Comparison of ENCODE assay signal across 23 cellular contexts in genomic region chr4:113495790-113496189, GRCh38.
"Had no signal": no experiment of that assay in that cellular context is flagged by ENCODE, and none has a peak within 500 bp of the region (broad histone marks: within the 10 kb centered on the region; RNA-seq: fewer than 3 reads in every experiment).

No MANE protein-coding gene starts in this region.

- H3K4me1 Mint-ChIP-seq: stimulated activated effector memory CD8-positive, alpha-beta T cell treated with anti-CD3 and anti-CD28 coated beads, Interleukin-12 subunit alpha, Interleukin-12 subunit beta, amount 100 ng/mL, for 72 hours had no signal

- H3K9me3 ChIP-seq: colonic mucosa, left lung, pancreas, right lobe of liver, suprapubic skin, thyroid gland, upper lobe of left lung, vagina had no signal

- H3K4me3 ChIP-seq: colonic mucosa, heart right ventricle, left lung, lung, pancreas, right lobe of liver, suprapubic skin, thyroid gland, upper lobe of left lung, vagina had no signal

- H3K27me3 Mint-ChIP-seq: natural killer cell treated with Interleukin-12 subunit alpha and Interleukin-12 subunit beta and Interleukin-15 and Interleukin-18, amount 100 ng/mL, for 72 hours; progenitor cell of endocrine pancreas had no signal

- H3K27me3 ChIP-seq: colonic mucosa, heart right ventricle, left lung, pancreas, right lobe of liver, suprapubic skin, thyroid gland, upper lobe of left lung, vagina had no signal

- H3K9me3 Mint-ChIP-seq: natural killer cell treated with Interleukin-12 subunit alpha and Interleukin-12 subunit beta and Interleukin-15 and Interleukin-18, amount 100 ng/mL, for 72 hours; stimulated activated effector memory CD8-positive, alpha-beta T cell treated with anti-CD3 and anti-CD28 coated beads, Interleukin-12 subunit alpha, Interleukin-12 subunit beta, amount 100 ng/mL, for 72 hours had no signal

- H3K27ac ChIP-seq: colonic mucosa, left lung, pancreas, right lobe of liver, suprapubic skin, thyroid gland, upper lobe of left lung, vagina had no signal

- ATAC-seq: left lung; natural killer cell treated with Interleukin-12 subunit alpha and Interleukin-12 subunit beta and Interleukin-15 and Interleukin-18, amount 100 ng/mL, for 72 hours; pancreas; right lobe of liver; stimulated activated effector memory CD8-positive, alpha-beta T cell treated with anti-CD3 and anti-CD28 coated beads, Interleukin-12 subunit alpha, Interleukin-12 subunit beta, amount 100 ng/mL, for 72 hours; stimulated activated naive CD8-positive, alpha-beta T cell treated with anti-CD3 and anti-CD28 coated beads, Interleukin-15, Interleukin-2, amounts not matched to agents 100 U/mL and 50 U/mL, for 24 hours had no signal

- FAIRE-seq: islet of Langerhans, pancreas had no signal

- H3K36me3 ChIP-seq: colonic mucosa, pancreas, right lobe of liver, thyroid gland had no signal

- H3K4me1 ChIP-seq: colonic mucosa, left lung, suprapubic skin, thyroid gland, upper lobe of left lung, vagina had no signal

- H3K27ac Mint-ChIP-seq: natural killer cell treated with Interleukin-12 subunit alpha and Interleukin-12 subunit beta and Interleukin-15 and Interleukin-18, amount 100 ng/mL, for 72 hours; stimulated activated effector memory CD8-positive, alpha-beta T cell treated with anti-CD3 and anti-CD28 coated beads, Interleukin-12 subunit alpha, Interleukin-12 subunit beta, amount 100 ng/mL, for 72 hours had no signal

- DNase-seq: colonic mucosa; dermis blood vessel endothelial cell; foreskin melanocyte; heart right ventricle; hypothalamus; left lung; mesenchymal stem cell; midbrain; occipital lobe; pancreas; right lobe of liver; stimulated activated CD4-positive, alpha-beta T cell treated with anti-CD3 and anti-CD28 coated beads, Interleukin-4, amount 100 ng/mL, for 1 hour; stimulated activated CD8-positive, alpha-beta memory T cell treated with anti-CD3 and anti-CD28 coated beads, Interleukin-4, amount 100 ng/mL, for 48 hours; stimulated activated naive CD8-positive, alpha-beta T cell treated with anti-CD3 and anti-CD28 coated beads, Interleukin-15, Interleukin-2, amounts not matched to agents 100 U/mL and 50 U/mL, for 24 hours; thyroid gland; upper lobe of left lung had no signal

- H3K4me3 Mint-ChIP-seq: natural killer cell treated with Interleukin-12 subunit alpha and Interleukin-12 subunit beta and Interleukin-15 and Interleukin-18, amount 100 ng/mL, for 72 hours; stimulated activated effector memory CD8-positive, alpha-beta T cell treated with anti-CD3 and anti-CD28 coated beads, Interleukin-12 subunit alpha, Interleukin-12 subunit beta, amount 100 ng/mL, for 72 hours had no signal
